ENCODE assay signal across 14 cellular contexts in genomic region chr2:105379741-105380186, GRCh38. TPM values are rescaled to one million over a fixed set of nuclear protein-coding genes. Genes with fewer than 3 reads are reported as not detected.
A peak's percentile ranks its signal among the peaks of the same experiment; 100 is the strongest.
DNase-seq lines count a peak whose midpoint lies in the region; ATAC-seq and TF ChIP-seq lines count a peak whose summit lies in the region.
"Had no signal": no experiment of that assay in that cellular context is flagged by ENCODE, and none has a peak within 500 bp of the region (broad histone marks: within the 10 kb centered on the region; RNA-seq: fewer than 3 reads in every experiment).

No MANE protein-coding gene starts in this region.

- no peaks in the 10 kb centered on the region for H3K79me1 ChIP-seq in trophoblast cell (ENCODE audit: low read length)

- peaks cover 13 to 35% of the 10 kb centered on the region in 2 experiments for H3K4me1 ChIP-seq in trophoblast cell (ENCODE audit: control insufficient read depth in 1 of 2, insufficient read depth in 2 of 2, low read length in 2 of 2)

- H2BK5ac ChIP-seq in trophoblast cell (ENCODE audit: low read depth, low read length, poor library complexity): no peak overlapping the region

- no peak overlapping the region for H4K8ac ChIP-seq in trophoblast cell (ENCODE audit: low read depth, low read length)

- H3K4ac ChIP-seq in trophoblast cell (ENCODE audit: low read depth, low read length): peak overlapping the region; percentile 0

- no peak overlapping the region for H3K4me2 ChIP-seq in trophoblast cell (ENCODE audit: low read length)

- H2BK120ac ChIP-seq in trophoblast cell (ENCODE audit: insufficient read depth, low read length, poor library complexity): no peak overlapping the region

- H3K79me2 ChIP-seq in trophoblast cell (ENCODE audit: control insufficient read depth, insufficient read depth, low read length, poor library complexity): no peaks in the 10 kb centered on the region

- no peak for ATAC-seq in HG02884 (IDR thresholded peaks at IDR 0.05; ENCODE audit: unreplicated experiment)

- no peak overlapping the region for H4K12ac ChIP-seq in trophoblast cell (ENCODE audit: low read depth, low read length)

- H3K9ac ChIP-seq in trophoblast cell (ENCODE audit: low read length): peak overlapping the region; percentile 2

- no peak overlapping the region for H3K14ac ChIP-seq in trophoblast cell (ENCODE audit: low read length)

- no peak overlapping the region for H2AK5ac ChIP-seq in trophoblast cell (ENCODE audit: low read length)

- no peak overlapping the region for H3K4me3 ChIP-seq in choroid plexus epithelial cell (ENCODE audit: low read depth, low read length)
- H3K4me3 ChIP-seq in trophoblast cell (ENCODE audit: low read depth, low read length): no peak overlapping the region
- H3K4me3 ChIP-seq: skin epidermis had no signal

- H3K36me3 ChIP-seq in trophoblast cell (ENCODE audit: control insufficient read depth in 1 of 2, insufficient read depth in 2 of 2, low read length in 2 of 2): peaks cover 16 to 35% of the 10 kb centered on the region in 2 experiments

- no peak overlapping the region for H2AFZ ChIP-seq in trophoblast cell (ENCODE audit: insufficient read depth, low read length, poor library complexity)

- H2BK12ac ChIP-seq in trophoblast cell (ENCODE audit: low read length): no peak overlapping the region

- TF ChIP-seq CTCF in C4-2B (conservative IDR thresholded peaks at IDR 0.05): no peak
- no peak for TF ChIP-seq CTCF in choroid plexus epithelial cell (conservative IDR thresholded peaks at IDR 0.05; ENCODE audit: low read depth, low read length)

- H3K9me3 ChIP-seq in trophoblast cell (ENCODE audit: insufficient read depth, low read depth, low read length): no peaks in the 10 kb centered on the region

- H3K18ac ChIP-seq in trophoblast cell (ENCODE audit: low read length): no peak overlapping the region

- H3K27ac ChIP-seq in C4-2B (peak overlapping the region; percentile 75), trophoblast cell (ENCODE audit: low read depth, low read length) (peak overlapping the region; percentile 20)

- no peak overlapping the region for H4K91ac ChIP-seq in trophoblast cell (ENCODE audit: low read depth, low read length)

- WGBS in trophoblast cell (ENCODE audit: extremely low coverage, insufficient coverage, insufficient read length): no CpG with 5 or more reads among the region's 7 CpGs

- H3K27me3 ChIP-seq in trophoblast cell (ENCODE audit: insufficient read depth, low read length): no peaks in the 10 kb centered on the region

- peak; percentile 54 for DNase-seq in NOMO-1 treated with dmso at 0.1 percent for 144 hours (lab: John Stamatoyannopoulos, UW; ENCODE audit: unreplicated experiment)
- DNase-seq in choroid plexus epithelial cell (ENCODE audit: low read depth): peak; percentile 38
- no peak for DNase-seq in trophoblast cell
- no peak for DNase-seq in NCI-H526 treated with DMSO at 0.1 percent for 48 hours (lab: John Stamatoyannopoulos, UW)
- DNase-seq in occipital lobe (lab: John Stamatoyannopoulos, UW): no peak
- no peak for DNase-seq in NCI-H146 treated with DMSO at 0.1 percent for 48 hours (lab: John Stamatoyannopoulos, UW; ENCODE audit: unreplicated experiment)
- DNase-seq: activated CD4-positive, alpha-beta T cell treated with anti-CD3 and anti-CD28 coated beads for 4 hours; activated gamma-delta T cell; GDM1; NCI-H2171 treated with DMSO at 0.1 percent for 48 hours; SHP77 treated with DMSO at 0.1 percent for 48 hours had no signal

- H3K23ac ChIP-seq in trophoblast cell (ENCODE audit: low read length): no peak overlapping the region

RNA-seq across cellular contexts. Expression of gene FHL2, which starts 19.1 kb away (rescaled TPM):
- 83.4 and 89.8 TPM in 2 replicates for polyA plus RNA-seq in trophoblast cell (2013)
- 4.4 TPM for total RNA-seq in occipital lobe

RNA-seq across cellular contexts. Expression of gene C2orf49, which starts 42.4 kb away (rescaled TPM):
- 34.1 and 35.9 TPM in 2 replicates for polyA plus RNA-seq in trophoblast cell (2013)
- 33.5 TPM for total RNA-seq in occipital lobe

RNA-seq across cellular contexts. Expression of gene TGFBRAP1, which starts 50.2 kb away (rescaled TPM):
- 16.6 and 17.3 TPM in 2 replicates for polyA plus RNA-seq in trophoblast cell (2013)
- total RNA-seq in occipital lobe: 25.0 TPM

Comparison
In these comparisons a context has a peak if more than half of its experiments do, and no peak if none do; other contexts are left out.
1. DNase-seq: peak in NOMO-1 treated with dmso at 0.1 percent for 144 hours (single experiment) and choroid plexus epithelial cell (single experiment); none in trophoblast cell (0 of 2), NCI-H526 treated with DMSO at 0.1 percent for 48 hours (single experiment), occipital lobe (single experiment) and NCI-H146 treated with DMSO at 0.1 percent for 48 hours (single experiment).